In the genomic region with DNA sequence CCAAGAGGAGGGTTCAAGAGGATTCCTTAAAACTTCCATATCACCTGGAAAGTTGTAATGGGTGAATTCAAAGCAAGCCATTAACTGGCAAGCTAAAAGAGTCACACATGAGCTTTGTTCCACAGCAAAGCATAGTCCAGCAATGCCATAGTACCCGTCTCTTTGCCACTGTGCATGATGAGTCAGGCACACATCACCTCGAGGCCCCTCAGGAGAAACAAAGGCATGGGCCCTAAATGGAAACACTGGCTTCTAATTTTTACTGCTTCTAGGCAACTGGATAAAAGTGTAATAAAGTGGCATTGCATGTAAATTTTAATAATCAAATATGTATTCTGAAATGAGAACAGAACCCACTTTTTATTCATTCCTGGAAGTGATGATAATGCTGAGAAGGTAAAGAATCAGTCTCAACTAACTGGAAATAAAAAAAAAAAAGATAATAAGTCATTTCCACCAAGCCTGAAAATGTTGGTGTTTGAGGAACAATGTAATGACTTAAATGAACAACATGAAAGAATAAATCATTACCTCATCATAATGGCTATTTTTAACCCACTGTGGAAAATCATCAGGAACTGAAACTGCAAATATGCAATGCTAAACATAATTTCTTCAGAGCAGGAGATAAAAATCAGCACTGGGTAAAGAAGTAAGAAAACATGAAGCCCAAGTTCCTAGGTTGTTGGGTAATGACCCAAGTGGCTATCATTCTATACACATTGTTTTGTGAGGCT, we compare ENCODE assay signal across 9 cellular contexts.
DNase-seq lines count a peak whose midpoint lies in the region; ATAC-seq, FAIRE-seq and TF ChIP-seq lines count a peak whose summit lies in the region.
"Had no signal": no experiment of that assay in that cellular context is flagged by ENCODE, and none has a peak within 500 bp of the region (broad histone marks: within the 10 kb centered on the region; RNA-seq: fewer than 3 reads in every experiment).

No MANE protein-coding gene starts in this region.

- H3K79me2 ChIP-seq in H9 (ENCODE audit: insufficient read depth, low read length), result no peaks in the 10 kb centered on the region

- no peaks in the 10 kb centered on the region for H3K4me1 ChIP-seq in H9 (ENCODE audit: insufficient read depth, low read length)

- H3K79me1 ChIP-seq in H9 (ENCODE audit: insufficient read depth, low read depth, low read length, poor library complexity, severe bottlenecking), result no peaks in the 10 kb centered on the region

- H2BK15ac ChIP-seq in H9 (ENCODE audit: low read depth, low read length), result no peak overlapping the region

- no peak overlapping the region for H2BK20ac ChIP-seq in H9 (ENCODE audit: low read depth, low read length, poor library complexity, severe bottlenecking)

- FAIRE-seq in islet of Langerhans (lab: Jason Lieb, UNC) (peak; percentile 98), frontal cortex (lab: Jason Lieb, UNC) (no peak)

- H3K4me1 Mint-ChIP-seq in activated B cell treated with CpG ODN at 0.5 μM for 24 hours (peaks cover 29% of the 10 kb centered on the region), H9 (peaks cover 0 to 3% of the 10 kb centered on the region in 2 experiments; a peak in 1 of 4 replicates)

- H3K9ac ChIP-seq in H9 (ENCODE audit: extremely low read depth, insufficient read length, low read length), result no peak overlapping the region

- H3K27me3 Mint-ChIP-seq in activated B cell treated with CpG ODN at 0.5 μM for 24 hours (no peaks in the 10 kb centered on the region), H9 (ENCODE audit: low read depth) (peaks cover 2% of the 10 kb centered on the region)

- ATAC-seq in activated B cell treated with CpG ODN at 0.5 μM for 24 hours (ENCODE audit: low read depth) (peak; percentile 67), HG03039 (IDR thresholded peaks at IDR 0.05; ENCODE audit: unreplicated experiment) (no peak)

- no peaks in the 10 kb centered on the region for H4K20me1 ChIP-seq in H9 (ENCODE audit: control insufficient read depth, insufficient read depth, insufficient read length)

- no peak overlapping the region for H3T11ph ChIP-seq in H9 (ENCODE audit: low read length)

- H3K9me3 ChIP-seq in H9 (ENCODE audit: control insufficient read depth, low read depth, low read length), result no peaks in the 10 kb centered on the region

- H3K36me3 Mint-ChIP-seq in activated B cell treated with CpG ODN at 0.5 μM for 24 hours (ENCODE audit: low read depth) (no peaks in the 10 kb centered on the region), H9 (ENCODE audit: insufficient read depth in 1 of 3, low read depth in 3 of 3) (no peaks in the 10 kb centered on the region)

- peak overlapping the region; percentile 29 for H3K4me3 Mint-ChIP-seq in activated B cell treated with CpG ODN at 0.5 μM for 24 hours
- no peak overlapping the region for H3K4me3 Mint-ChIP-seq in H9

- no peak overlapping the region for H3K18ac ChIP-seq in H9 (ENCODE audit: insufficient read length, low read depth, low read length)

- no peak overlapping the region for H3K56ac ChIP-seq in H9 (ENCODE audit: insufficient read length, low read depth, low read length)

- no peak overlapping the region for H2AFZ ChIP-seq in H9 (ENCODE audit: low read length)

- DNase-seq in EL (peak; percentile 48), HCEC 1CT (peak; percentile 37), activated B cell treated with CpG ODN at 0.5 μM for 24 hours (no peak), frontal cortex (ENCODE audit: low spot score in 2 of 2) (no peak), iPS-NIHi11 (ENCODE audit: low spot score) (no peak), H9 (no peak)
- DNase-seq: NCI-H2171 treated with DMSO at 0.1 percent for 48 hours had no signal

- no peak overlapping the region for H2BK120ac ChIP-seq in H9 (ENCODE audit: low read depth, low read length, poor library complexity, severe bottlenecking)

- H4K5ac ChIP-seq in H9 (ENCODE audit: insufficient read length, low read depth, low read length), result no peak overlapping the region

- no peak overlapping the region for H4K8ac ChIP-seq in H9 (replicated peaks; ENCODE audit: insufficient read length, low read depth, low read length)

- intact Hi-C loops in activated B cell treated with CpG ODN at 0.5 μM for 24 hours (cut with micrococcal nuclease), result loop anchor here (5.0 kb wide), 1 partner anchor 204 kb away; the partner anchor contains the start of genes PEX1 and RBM48

- CTCF ChIA-PET in activated B cell treated with CpG ODN at 0.5 μM for 24 hours (lab: Charles Lee), result no interaction called here

- POLR2A ChIA-PET in activated B cell treated with CpG ODN at 0.5 μM for 24 hours (lab: Charles Lee), result interaction anchor here (0.6 kb wide), 1 partner anchor 110 kb away, joined by 7 read pairs; no protein-coding TSS in a partner anchor

- H3K27me3 ChIP-seq in H9 (ENCODE audit: insufficient read depth, low read length), result no peaks in the 10 kb centered on the region

- H4K91ac ChIP-seq in H9 (ENCODE audit: insufficient read length, low read depth, low read length), result no peak overlapping the region

- H3K27ac ChIP-seq in H9 (ENCODE audit: insufficient read length, low read depth, low read length), result no peak overlapping the region

- WGBS in H9 (ENCODE audit: extremely low coverage, insufficient read length, low lambda C conversion rate), result no CpG with 5 or more reads among the region's 2 CpGs

- H3K23ac ChIP-seq in H9 (ENCODE audit: insufficient read length, low read depth, low read length), result no peak overlapping the region

- no peak overlapping the region for H3K14ac ChIP-seq in H9 (ENCODE audit: insufficient read depth, low read length)

- no peak overlapping the region for H2BK5ac ChIP-seq in H9 (ENCODE audit: insufficient read length, low read length)

- no peak for TF ChIP-seq CTCF in activated B cell treated with CpG ODN at 0.5 μM for 24 hours (IDR thresholded peaks at IDR 0.05)
- no peak for TF ChIP-seq CTCF in H9 (conservative IDR thresholded peaks at IDR 0.05)

- no peaks in the 10 kb centered on the region for H3K9me3 Mint-ChIP-seq in activated B cell treated with CpG ODN at 0.5 μM for 24 hours
- H3K9me3 Mint-ChIP-seq in H9, result no peaks in the 10 kb centered on the region

- no peak overlapping the region for H2BK12ac ChIP-seq in H9 (ENCODE audit: insufficient read length, low read depth, low read length)

- no peak overlapping the region for H3K4ac ChIP-seq in H9 (ENCODE audit: low read depth, low read length)

- no peak overlapping the region for H3K4me2 ChIP-seq in H9 (ENCODE audit: insufficient read depth, insufficient read length, low read length)

- H2AK5ac ChIP-seq in H9 (ENCODE audit: insufficient read length, low read length), result no peak overlapping the region

- no peaks in the 10 kb centered on the region for H3K23me2 ChIP-seq in H9 (ENCODE audit: insufficient read length, low read depth, low read length, poor library complexity, severe bottlenecking)

- H3K27ac Mint-ChIP-seq in activated B cell treated with CpG ODN at 0.5 μM for 24 hours, result peak overlapping the region; percentile 64
- no peak overlapping the region for H3K27ac Mint-ChIP-seq in H9

Comparison
In these comparisons a context has a peak if more than half of its experiments do, and no peak if none do; other contexts are left out.
1. DNase-seq: peak in EL (single experiment) and HCEC 1CT (single experiment); none in activated B cell treated with CpG ODN at 0.5 μM for 24 hours (single experiment), frontal cortex (0 of 2), iPS-NIHi11 (single experiment) and H9 (single experiment).